In the genomic region with DNA sequence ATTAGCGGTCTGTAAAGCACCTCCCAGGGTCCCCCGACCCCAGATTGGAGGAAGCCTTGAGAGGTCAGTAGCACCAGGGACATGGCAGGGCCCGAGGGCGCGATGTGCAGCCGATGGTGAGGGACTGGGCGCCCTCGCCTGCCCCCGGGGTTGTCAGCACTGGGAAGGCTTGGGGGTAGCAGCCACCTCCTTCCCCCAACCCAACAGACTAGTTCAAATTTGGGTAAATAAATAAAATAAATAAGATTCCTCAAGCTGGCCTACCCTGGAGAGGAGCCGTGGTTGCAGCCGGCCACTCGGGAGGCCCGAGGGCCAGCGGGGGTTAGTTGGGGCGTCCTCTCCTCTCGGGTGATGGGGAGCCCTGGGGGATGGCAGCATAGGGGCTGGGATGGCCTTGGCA, we compare ENCODE assay signal across 8 cellular contexts. TPM values are rescaled to one million over a fixed set of nuclear protein-coding genes. Genes with fewer than 3 reads are reported as not detected.
"Had no signal": no experiment of that assay in that cellular context is flagged by ENCODE, and none has a peak within 500 bp of the region (broad histone marks: within the 10 kb centered on the region; RNA-seq: fewer than 3 reads in every experiment).

No MANE protein-coding gene starts in this region.

- ATAC-seq: HepG2, K562 had no signal

- DNase-seq: IMR-90, KBM-7 had no signal

- H3K4me3 Mint-ChIP-seq: IgD-negative memory B cell had no signal

- H3K27ac ChIP-seq: HL-60 had no signal

- H3K4me3 ChIP-seq: K562 had no signal

- H3K27ac Mint-ChIP-seq: IgD-negative memory B cell had no signal

- H3K9me3 Mint-ChIP-seq: IgD-negative memory B cell had no signal

RNA-seq across cellular contexts. Expression of a gene that starts 1.5 kb away (rescaled TPM):
- total RNA-seq: HepG2, HT-29, HT1080, IMR-90, K562 had no signal
- polyA plus RNA-seq: HepG2, IgD-negative memory B cell, IMR-90, K562 had no signal

RNA-seq across cellular contexts. Expression of a gene that starts 6.6 kb away (rescaled TPM):
- total RNA-seq: HepG2, IMR-90 had no signal
- polyA plus RNA-seq: HepG2, IgD-negative memory B cell had no signal

RNA-seq across cellular contexts. Expression of a gene that starts 13.6 kb away (rescaled TPM):
- polyA plus RNA-seq: IgD-negative memory B cell had no signal
